ENCODE assay signal across 1 cellular context in the genomic region with DNA sequence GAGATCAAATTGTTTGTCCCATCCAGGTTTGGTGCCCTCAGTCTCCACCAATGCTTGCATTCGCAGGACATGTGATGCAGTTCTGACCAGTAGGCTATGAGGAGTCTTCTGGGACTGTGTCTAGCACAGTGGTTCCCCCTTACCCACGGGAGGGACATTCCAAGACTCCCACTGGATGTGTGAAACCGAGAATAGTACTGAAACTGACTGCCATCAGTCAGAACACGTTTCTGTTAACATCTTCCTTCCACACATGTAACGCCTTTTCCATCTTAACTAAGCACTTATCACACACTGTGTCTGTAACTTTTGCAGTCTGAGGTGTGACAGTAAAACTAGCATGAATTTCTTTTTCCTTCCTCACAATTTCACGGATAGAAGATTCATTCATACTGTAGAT.
A peak's percentile ranks its signal among the peaks of the same experiment; 100 is the strongest.
TF ChIP-seq lines count a peak whose summit lies in the region.

No MANE protein-coding gene starts in this region.

TF ChIP-seq in GM12878, 131 proteins besides CTCF, POLR2A, EP300 and RAD21 (continued from another document):
- TF ChIP-seq, protein P1, sequence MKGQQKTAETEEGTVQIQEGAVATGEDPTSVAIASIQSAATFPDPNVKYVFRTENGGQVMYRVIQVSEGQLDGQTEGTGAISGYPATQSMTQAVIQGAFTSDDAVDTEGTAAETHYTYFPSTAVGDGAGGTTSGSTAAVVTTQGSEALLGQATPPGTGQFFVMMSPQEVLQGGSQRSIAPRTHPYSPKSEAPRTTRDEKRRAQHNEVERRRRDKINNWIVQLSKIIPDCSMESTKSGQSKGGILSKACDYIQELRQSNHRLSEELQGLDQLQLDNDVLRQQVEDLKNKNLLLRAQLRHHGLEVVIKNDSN (IDR thresholded peaks at IDR 0.05; ENCODE audit: borderline replicate concordance, extremely low read length, insufficient read depth, low read depth, low read length): peak; percentile 31
- TF ChIP-seq RAD51 (IDR thresholded peaks at IDR 0.05) (peak; percentile 31; the same call in 1 of the 2 replicates), IKZF1 (conservative IDR thresholded peaks at IDR 0.05) (peak; percentile 91), NFXL1 (IDR thresholded peaks at IDR 0.05; ENCODE audit: borderline replicate concordance) (no peak), SREBF2 (IDR thresholded peaks at IDR 0.05; ENCODE audit: low read length) (no peak), TARDBP (IDR thresholded peaks at IDR 0.05; ENCODE audit: borderline replicate concordance) (no peak), TCF7 (IDR thresholded peaks at IDR 0.05; ENCODE audit: borderline replicate concordance) (no peak), MEF2B (IDR thresholded peaks at IDR 0.05; ENCODE audit: partially characterized antibody, poor library complexity, severe bottlenecking) (peak; percentile 42), BCL11A (IDR thresholded peaks at IDR 0.05; ENCODE audit: low read depth, low read length) (0 out of 2 replicates have a peak, but pooled peaks have one; percentile 38), SKIL (IDR thresholded peaks at IDR 0.05; ENCODE audit: low read depth, poor library complexity, severe bottlenecking) (peak; percentile 48), RUNX3 (IDR thresholded peaks at IDR 0.05; ENCODE audit: low read length) (peak; percentile 38), FOXM1 (IDR thresholded peaks at IDR 0.05; ENCODE audit: low read depth, low read length) (peak; percentile 14; the same call in 1 of the 2 replicates), IRF4 (IDR thresholded peaks at IDR 0.05; ENCODE audit: low read depth, low read length) (peak; percentile 77; the same call in 1 of the 2 replicates), IKZF2 (IDR thresholded peaks at IDR 0.05) (peak; percentile 87 to 89), DPF2 (IDR thresholded peaks at IDR 0.05) (peak; percentile 57), EED (IDR thresholded peaks at IDR 0.05; ENCODE audit: low read depth) (peak; percentile 88), TCF12 (IDR thresholded peaks at IDR 0.05; ENCODE audit: low read depth, low read length) (0 out of 2 replicates have a peak, but pooled peaks have one; percentile 10)
- TF ChIP-seq, protein P2, sequence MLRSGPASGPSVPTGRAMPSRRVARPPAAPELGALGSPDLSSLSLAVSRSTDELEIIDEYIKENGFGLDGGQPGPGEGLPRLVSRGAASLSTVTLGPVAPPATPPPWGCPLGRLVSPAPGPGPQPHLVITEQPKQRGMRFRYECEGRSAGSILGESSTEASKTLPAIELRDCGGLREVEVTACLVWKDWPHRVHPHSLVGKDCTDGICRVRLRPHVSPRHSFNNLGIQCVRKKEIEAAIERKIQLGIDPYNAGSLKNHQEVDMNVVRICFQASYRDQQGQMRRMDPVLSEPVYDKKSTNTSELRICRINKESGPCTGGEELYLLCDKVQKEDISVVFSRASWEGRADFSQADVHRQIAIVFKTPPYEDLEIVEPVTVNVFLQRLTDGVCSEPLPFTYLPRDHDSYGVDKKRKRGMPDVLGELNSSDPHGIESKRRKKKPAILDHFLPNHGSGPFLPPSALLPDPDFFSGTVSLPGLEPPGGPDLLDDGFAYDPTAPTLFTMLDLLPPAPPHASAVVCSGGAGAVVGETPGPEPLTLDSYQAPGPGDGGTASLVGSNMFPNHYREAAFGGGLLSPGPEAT (IDR thresholded peaks at IDR 0.05; ENCODE audit: low read depth): peak; percentile 53; the same call in 1 of the 2 replicates
- TF ChIP-seq, protein P3, sequence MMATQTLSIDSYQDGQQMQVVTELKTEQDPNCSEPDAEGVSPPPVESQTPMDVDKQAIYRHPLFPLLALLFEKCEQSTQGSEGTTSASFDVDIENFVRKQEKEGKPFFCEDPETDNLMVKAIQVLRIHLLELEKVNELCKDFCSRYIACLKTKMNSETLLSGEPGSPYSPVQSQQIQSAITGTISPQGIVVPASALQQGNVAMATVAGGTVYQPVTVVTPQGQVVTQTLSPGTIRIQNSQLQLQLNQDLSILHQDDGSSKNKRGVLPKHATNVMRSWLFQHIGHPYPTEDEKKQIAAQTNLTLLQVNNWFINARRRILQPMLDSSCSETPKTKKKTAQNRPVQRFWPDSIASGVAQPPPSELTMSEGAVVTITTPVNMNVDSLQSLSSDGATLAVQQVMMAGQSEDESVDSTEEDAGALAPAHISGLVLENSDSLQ (IDR thresholded peaks at IDR 0.05): peak; percentile 48
